Comparison of ENCODE assay signal across 17 cellular contexts in the genomic region with DNA sequence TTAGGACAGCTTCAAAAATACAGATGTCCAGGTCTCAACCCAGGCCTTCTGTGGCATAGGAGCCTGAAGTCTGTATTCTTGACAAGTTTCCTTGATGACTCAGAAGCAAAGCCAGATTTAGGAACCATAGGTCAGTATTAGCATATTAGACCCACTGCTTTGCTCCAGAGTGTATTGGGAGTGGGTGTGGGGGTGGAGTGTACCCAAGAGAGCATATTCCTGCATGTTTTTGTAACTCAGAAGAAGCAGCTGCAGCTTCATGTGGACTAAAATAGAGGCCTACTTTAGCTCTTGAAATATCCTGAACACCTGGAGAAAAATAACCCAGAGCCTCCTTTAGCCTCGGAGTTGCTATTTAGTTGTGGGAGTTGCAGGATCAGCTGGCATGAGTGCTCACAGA.
DNase-seq lines count a peak whose midpoint lies in the region; ATAC-seq, FAIRE-seq and TF ChIP-seq lines count a peak whose summit lies in the region.
"Had no signal": no experiment of that assay in that cellular context is flagged by ENCODE, and none has a peak within 500 bp of the region (broad histone marks: within the 10 kb centered on the region; RNA-seq: fewer than 3 reads in every experiment).

No MANE protein-coding gene starts in this region.

- H2AK5ac ChIP-seq in trophoblast cell (ENCODE audit: low read length), result no peak overlapping the region

- ATAC-seq in HepG2, result no peak

- H3K27me3 ChIP-seq in endothelial cell of umbilical vein (ENCODE audit: control insufficient read depth in 2 of 2, insufficient read depth in 2 of 2, low read length in 2 of 2), result no peaks in the 10 kb centered on the region
- no peaks in the 10 kb centered on the region for H3K27me3 ChIP-seq in trophoblast cell (ENCODE audit: insufficient read depth, low read length)
- no peaks in the 10 kb centered on the region for H3K27me3 ChIP-seq in HepG2 (ENCODE audit: control insufficient read depth in 1 of 2, insufficient read depth in 2 of 2, low read length in 2 of 2)
- H3K27me3 ChIP-seq: SJCRH30 had no signal

- dilution Hi-C loops in endothelial cell of umbilical vein (cut with MboI; ENCODE audit: extremely low pct_ligation_motif_present, low sequenced_read_pairs), result loop anchor here (25.0 kb wide), 1 partner anchor 106 kb away; no protein-coding TSS in a partner anchor

- H2AFZ ChIP-seq in endothelial cell of umbilical vein (ENCODE audit: low read depth, low read length), result no peak overlapping the region
- H2AFZ ChIP-seq in trophoblast cell (ENCODE audit: insufficient read depth, low read length, poor library complexity), result no peak overlapping the region
- no peak overlapping the region for H2AFZ ChIP-seq in HepG2 (ENCODE audit: low read length)

- H3K27ac ChIP-seq in endothelial cell of umbilical vein (ENCODE audit: insufficient read depth, low read depth, low read length) (no peak overlapping the region), trophoblast cell (ENCODE audit: low read depth, low read length) (peak overlapping the region; percentile 6), HepG2 (ENCODE audit: extremely low read length, insufficient read depth, low read length) (no peak overlapping the region)
- H3K27ac ChIP-seq: SJCRH30 had no signal

- intact Hi-C loops in endothelial cell of umbilical vein (cut with micrococcal nuclease), result loop anchor here (5.0 kb wide), 1 partner anchor 414 kb away; a partner anchor contains a TSS
- intact Hi-C loops in HepG2 (cut with micrococcal nuclease; ENCODE audit: unreplicated experiment), result no loop called here

- TF ChIP-seq EP300 in HepG2 (IDR thresholded peaks at IDR 0.05; ENCODE audit: low read depth in 2 of 2, low read length in 2 of 2), result no peak
- no peak for TF ChIP-seq EP300 in HepG2 (CRISPR knock-in tag; IDR thresholded peaks at IDR 0.05; ENCODE audit: borderline replicate concordance)

- FAIRE-seq in endothelial cell of umbilical vein (lab: Jason Lieb, UNC) (no peak), HepG2 (lab: Jason Lieb, UNC) (no peak)
- FAIRE-seq: D721Med, GM12892, H54 had no signal

- H4K20me1 ChIP-seq in endothelial cell of umbilical vein (replicated peaks; ENCODE audit: control insufficient read depth, extremely low read depth, insufficient read depth, low read length) (no peaks in the 10 kb centered on the region), HepG2 (ENCODE audit: insufficient read depth, low read length) (no peaks in the 10 kb centered on the region)

- no peaks in the 10 kb centered on the region for H3K9me1 ChIP-seq in endothelial cell of umbilical vein (replicated peaks; ENCODE audit: control insufficient read depth, extremely low read depth, insufficient read depth, low read length)

- no peak overlapping the region for H3K23ac ChIP-seq in trophoblast cell (ENCODE audit: low read length)

- CTCF ChIA-PET in endothelial cell of umbilical vein (lab: Charles Lee) (interaction anchor here (0.8 to 1.5 kb wide), 3 partner anchors 21 to 127 kb away, joined by 3 read pairs; no protein-coding TSS in a partner anchor), HepG2 (lab: Yijun Ruan, JAX; ENCODE audit: low intra/inter-chr PET ratio, low total read pairs) (no interaction called here)

- TF ChIP-seq POLR2A in endothelial cell of umbilical vein (IDR thresholded peaks at IDR 0.05; ENCODE audit: low read depth, low read length), result no peak
- TF ChIP-seq POLR2A in HepG2 (IDR thresholded peaks at IDR 0.05; ENCODE audit: insufficient read depth in 1 of 2, low read depth in 2 of 2, low read length in 2 of 2), result no peak

- H3K4me1 ChIP-seq in endothelial cell of umbilical vein (ENCODE audit: control insufficient read depth, extremely low read depth, insufficient read depth, low read length) (peaks cover 75% of the 10 kb centered on the region), trophoblast cell (ENCODE audit: control insufficient read depth in 1 of 2, insufficient read depth in 2 of 2, low read length in 2 of 2) (peaks cover 11 to 21% of the 10 kb centered on the region in 2 experiments), HepG2 (ENCODE audit: insufficient read depth, low read length) (peaks cover 37% of the 10 kb centered on the region)

- H4K91ac ChIP-seq in trophoblast cell (ENCODE audit: low read depth, low read length), result peak overlapping the region; percentile 75

- H4K12ac ChIP-seq in trophoblast cell (ENCODE audit: low read depth, low read length), result no peak overlapping the region

- peak overlapping the region; percentile 37 for H2BK120ac ChIP-seq in trophoblast cell (ENCODE audit: insufficient read depth, low read length, poor library complexity)

- no peak overlapping the region for H4K8ac ChIP-seq in trophoblast cell (ENCODE audit: low read depth, low read length)

- H3K4me3 ChIP-seq in endothelial cell of umbilical vein (replicated peaks in 1 of 3; ENCODE audit: insufficient read depth in 1 of 3, low read depth in 1 of 3, low read length in 3 of 3) (no peak overlapping the region), trophoblast cell (ENCODE audit: low read depth, low read length) (no peak overlapping the region), HepG2 (replicated peaks in 1 of 3; ENCODE audit: insufficient read depth in 1 of 3, low read depth in 2 of 3, low read length in 3 of 3) (no peak overlapping the region)
- H3K4me3 ChIP-seq: SJCRH30 had no signal

- TF ChIP-seq RAD21 in HepG2 (CRISPR knock-in tag; IDR thresholded peaks at IDR 0.05), result no peak

- H3K18ac ChIP-seq in trophoblast cell (ENCODE audit: low read length), result no peak overlapping the region

- H3K36me3 ChIP-seq in endothelial cell of umbilical vein (ENCODE audit: control insufficient read depth in 2 of 2, extremely low read depth in 1 of 2, insufficient read depth in 2 of 2, low read length in 2 of 2) (no peaks in the 10 kb centered on the region), trophoblast cell (ENCODE audit: control insufficient read depth in 1 of 2, insufficient read depth in 2 of 2, low read length in 2 of 2) (no peaks in the 10 kb centered on the region), HepG2 (replicated peaks in 1 of 2; ENCODE audit: control insufficient read depth in 1 of 2, insufficient read depth in 2 of 2, low read length in 2 of 2) (no peaks in the 10 kb centered on the region)
- H3K36me3 ChIP-seq: SJCRH30 had no signal

- peaks cover 19% of the 10 kb centered on the region for H3K79me1 ChIP-seq in trophoblast cell (ENCODE audit: low read length)

- peak overlapping the region; percentile 13 for H2BK12ac ChIP-seq in trophoblast cell (ENCODE audit: low read length)

- peak; percentile 11 for DNase-seq in AG08395 (ENCODE audit: low spot score)
- DNase-seq in LHCN-M2 (ENCODE audit: low read depth), result peak; percentile 83
- no peak for DNase-seq in endothelial cell of umbilical vein (ENCODE audit: low read depth, low spot score)
- no peak for DNase-seq in trophoblast cell
- no peak for DNase-seq in activated effector memory CD4-positive, alpha-beta T cell treated with Interleukin-2 at 50 U/mL for 16 hours
- no peak for DNase-seq in NCI-H526 (lab: John Stamatoyannopoulos, UW)
- DNase-seq in HepG2 (ENCODE audit: low spot score), result no peak
- DNase-seq in NOMO-1 treated with dmso at 0.1 percent for 144 hours (lab: John Stamatoyannopoulos, UW; ENCODE audit: unreplicated experiment), result no peak
- DNase-seq: C1 segment of cervical spinal cord, HFFc6, NCI-H1092 treated with DMSO at 0.1 percent for 48 hours, NCI-H2227 treated with DMSO at 0.1 percent for 48 hours, NCI-H510A treated with DMSO at 0.1 percent for 48 hours, SJCRH30 had no signal

- H3K9me3 ChIP-seq in endothelial cell of umbilical vein (replicated peaks; ENCODE audit: control insufficient read depth, insufficient read depth, low read length), result no peaks in the 10 kb centered on the region
- no peaks in the 10 kb centered on the region for H3K9me3 ChIP-seq in trophoblast cell (ENCODE audit: insufficient read depth, low read depth, low read length)
- no peaks in the 10 kb centered on the region for H3K9me3 ChIP-seq in HepG2 (ENCODE audit: low read length)
- H3K9me3 ChIP-seq: SJCRH30 had no signal

- H3K9ac ChIP-seq in endothelial cell of umbilical vein (replicated peaks; ENCODE audit: extremely low read depth, insufficient read depth, low read length), result no peak overlapping the region
- no peak overlapping the region for H3K9ac ChIP-seq in trophoblast cell (ENCODE audit: low read length)
- no peak overlapping the region for H3K9ac ChIP-seq in HepG2 (ENCODE audit: insufficient read depth, low read depth, low read length)

- no peak overlapping the region for H3K4me2 ChIP-seq in endothelial cell of umbilical vein (ENCODE audit: insufficient read depth, low read length)
- no peak overlapping the region for H3K4me2 ChIP-seq in trophoblast cell (ENCODE audit: low read length)
- H3K4me2 ChIP-seq in HepG2 (ENCODE audit: low read depth, low read length), result no peak overlapping the region

- POLR2A ChIA-PET in endothelial cell of umbilical vein (lab: Charles Lee) (no interaction called here), HepG2 (lab: Yijun Ruan, JAX) (no interaction called here)

- H2BK5ac ChIP-seq in trophoblast cell (ENCODE audit: low read depth, low read length, poor library complexity), result peak overlapping the region; percentile 12

- in situ Hi-C loops in HepG2 (cut with HindIII; ENCODE audit: extremely low pct_ligation_motif_present, low pct_unique_long_range_greater_than_20kb), result loop anchor here (10.0 kb wide), 1 partner anchor 113 kb away; no protein-coding TSS in a partner anchor

- BruUV-seq in endothelial cell of umbilical vein (replicated peaks; lab: Mats Ljungman, UMichigan) (no TSS peak), HepG2 (replicated peaks; lab: Mats Ljungman, UMichigan) (no TSS peak)

- WGBS in trophoblast cell (ENCODE audit: extremely low coverage, insufficient coverage, insufficient read length), result no CpG with 5 or more reads among the region's 1 CpG
- WGBS in HepG2 (ENCODE audit: low lambda C conversion rate), result no CpG with 5 or more reads among the region's 1 CpG

- no peak overlapping the region for H3K14ac ChIP-seq in trophoblast cell (ENCODE audit: low read length)

- H3K4ac ChIP-seq in trophoblast cell (ENCODE audit: low read depth, low read length), result no peak overlapping the region

- TF ChIP-seq CTCF in endothelial cell of umbilical vein (IDR thresholded peaks at IDR 0.05; ENCODE audit: extremely low read depth in 1 of 2, insufficient read depth in 1 of 2, low read depth in 1 of 2, low read length in 2 of 2) (no peak), HepG2 (CRISPR knock-in tag; IDR thresholded peaks at IDR 0.05) (no peak)

- no peaks in the 10 kb centered on the region for H3K79me2 ChIP-seq in endothelial cell of umbilical vein (ENCODE audit: control insufficient read depth, insufficient read depth, low read length)
- H3K79me2 ChIP-seq in trophoblast cell (ENCODE audit: control insufficient read depth, insufficient read depth, low read length, poor library complexity), result no peaks in the 10 kb centered on the region
- no peaks in the 10 kb centered on the region for H3K79me2 ChIP-seq in HepG2 (ENCODE audit: insufficient read depth, low read length)

TF ChIP-seq in HepG2, 621 proteins besides CTCF, POLR2A, EP300 and RAD21 (continues in another document):
- no peak for TF ChIP-seq SP2 (CRISPR knock-in tag; IDR thresholded peaks at IDR 0.05)

Comparison
In these comparisons a context has a peak if more than half of its experiments do, and no peak if none do; other contexts are left out.
1. DNase-seq: peak in AG08395 (single experiment) and LHCN-M2 (single experiment); none in endothelial cell of umbilical vein (single experiment), trophoblast cell (0 of 2), activated effector memory CD4-positive, alpha-beta T cell treated with Interleukin-2 at 50 U/mL for 16 hours (single experiment), NCI-H526 (0 of 2), HepG2 (single experiment) and NOMO-1 treated with dmso at 0.1 percent for 144 hours (single experiment).